15 cellular contexts compared by ENCODE assay signal in genomic region chr6:64489760-64490159, GRCh38.
DNase-seq lines count a peak whose midpoint lies in the region; TF ChIP-seq lines count a peak whose summit lies in the region.
"Had no signal": no experiment of that assay in that cellular context is flagged by ENCODE, and none has a peak within 500 bp of the region (broad histone marks: within the 10 kb centered on the region; RNA-seq: fewer than 3 reads in every experiment).

No MANE protein-coding gene starts in this region.

- DNase-seq in NCI-H1105 treated with DMSO at 0.1 percent for 48 hours (lab: John Stamatoyannopoulos, UW) (peak; percentile 64), NCI-H1105 (lab: John Stamatoyannopoulos, UW) (no peak), RKO (ENCODE audit: low spot score) (peak; percentile 1), fibroblast of mammary gland (ENCODE audit: low read depth) (peak; percentile 36), SK-N-DZ (ENCODE audit: low spot score) (no peak), amniotic stem cell (lab: John Stamatoyannopoulos, UW) (no peak)
- DNase-seq in activated naive CD4-positive, alpha-beta T cell (lab: John Stamatoyannopoulos, UW) = no peak
- no peak for DNase-seq in stimulated activated CD8-positive, alpha-beta memory T cell treated with anti-CD3 and anti-CD28 coated beads, Interleukin-4, amount 100 ng/mL, for 48 hours
- DNase-seq: AML-193; Caco-2; CD4-positive, alpha-beta T cell; GOT3; H7; HFFc6 had no signal

- no peak for TF ChIP-seq CTCF in fibroblast of mammary gland (conservative IDR thresholded peaks at IDR 0.05; ENCODE audit: control insufficient read depth, insufficient read depth, low read depth, low read length)

- no peak overlapping the region for H3K4me3 ChIP-seq in fibroblast of mammary gland (ENCODE audit: control insufficient read depth, low read depth, low read length)
- H3K4me3 ChIP-seq: A549 had no signal

Comparison
In these comparisons a context has a peak if more than half of its experiments do, and no peak if none do; other contexts are left out.
1. DNase-seq: peak in NCI-H1105 treated with DMSO at 0.1 percent for 48 hours (single experiment), RKO (single experiment) and fibroblast of mammary gland (single experiment); none in NCI-H1105 (single experiment), SK-N-DZ (single experiment), activated naive CD4-positive, alpha-beta T cell (0 of 4), stimulated activated CD8-positive, alpha-beta memory T cell treated with anti-CD3 and anti-CD28 coated beads, Interleukin-4, amount 100 ng/mL, for 48 hours (single experiment) and amniotic stem cell (single experiment).